Comparison of ENCODE assay signal across 9 cellular contexts in genomic region chr7:121313793-121314676, GRCh38. TPM values are rescaled to one million over a fixed set of nuclear protein-coding genes. Genes with fewer than 3 reads are reported as not detected.
A peak's percentile ranks its signal among the peaks of the same experiment; 100 is the strongest.
DNase-seq lines count a peak whose midpoint lies in the region; ATAC-seq and TF ChIP-seq lines count a peak whose summit lies in the region.
"Had no signal": no experiment of that assay in that cellular context is flagged by ENCODE, and none has a peak within 500 bp of the region (broad histone marks: within the 10 kb centered on the region; RNA-seq: fewer than 3 reads in every experiment).

No MANE protein-coding gene starts in this region.

- peaks cover 0 to 17% of the 10 kb centered on the region in 2 experiments; a peak in 2 of 4 replicates for H3K36me3 ChIP-seq in HCT116 (ENCODE audit: control insufficient read depth in 1 of 2, insufficient read depth in 2 of 2, low read length in 2 of 2)

- peaks cover 27 to 35% of the 10 kb centered on the region in 2 experiments for H3K4me1 ChIP-seq in HCT116 (ENCODE audit: control insufficient read depth in 1 of 2, insufficient read depth in 2 of 2, low read length in 2 of 2)

- H3K4me3 ChIP-seq in GM12864 (ENCODE audit: low read depth, low read length) (no peak overlapping the region; the same call in 1 of the 2 replicates), HCT116 (replicated peaks in 1 of 2; ENCODE audit: low read depth in 1 of 2, low read length in 2 of 2) (peak overlapping the region; percentile 18 to 36), astrocyte of the spinal cord (ENCODE audit: low read depth, low read length) (no peak overlapping the region)

- peak overlapping the region; percentile 51 for H3K9ac ChIP-seq in HCT116 (ENCODE audit: low read length)

- H3K4me2 ChIP-seq in HCT116 (ENCODE audit: low read length) = peak overlapping the region; percentile 65

- CTCF ChIA-PET in HCT116 (lab: Charles Lee) = interaction anchor here (1.1 kb wide), 1 partner anchor 151 kb away, joined by 3 read pairs; no protein-coding TSS in a partner anchor

- no peaks in the 10 kb centered on the region for H3K27me3 ChIP-seq in HCT116 (ENCODE audit: insufficient read depth, low read length)

- TF ChIP-seq CTCF in GM12864 (IDR thresholded peaks at IDR 0.05; ENCODE audit: low read depth, low read length, missing control alignments) = peak; percentile 11
- no peak for TF ChIP-seq CTCF in HCT116 (IDR thresholded peaks at IDR 0.05 in 2 of 3, conservative IDR thresholded peaks at IDR 0.05 in 1 of 3; ENCODE audit: borderline replicate concordance in 1 of 3, insufficient read depth in 1 of 3, low read depth in 2 of 3, low read length in 2 of 3)
- TF ChIP-seq CTCF in astrocyte of the spinal cord (IDR thresholded peaks at IDR 0.05; ENCODE audit: low read depth, low read length) = no peak

- BruUV-seq in HCT116 (replicated peaks; lab: Mats Ljungman, UMichigan) = no TSS peak

- intact Hi-C loops in HCT116 (cut with micrococcal nuclease) = loop anchor here (5.0 kb wide), 1 partner anchor 218 kb away; no protein-coding TSS in a partner anchor
- intact Hi-C loops in posterior vena cava (cut with DNase I) = no loop called here

- H2AFZ ChIP-seq in HCT116 (ENCODE audit: low read depth, low read length, poor library complexity, severe bottlenecking) = no peak overlapping the region

- H3K27ac ChIP-seq in HCT116 (ENCODE audit: low read depth, low read length) = peak overlapping the region; percentile 88

- H3K79me2 ChIP-seq in HCT116 (ENCODE audit: insufficient read depth, low read length) = no peaks in the 10 kb centered on the region

- H3K9me3 ChIP-seq in HCT116 (ENCODE audit: control insufficient read depth in 1 of 2, insufficient read depth in 1 of 2, low read depth in 1 of 2, low read length in 2 of 2) = peaks cover 0 to 9% of the 10 kb centered on the region in 2 experiments; a peak in 1 of 4 replicates

- H3K9me2 ChIP-seq in HCT116 (ENCODE audit: insufficient read depth) = no peaks in the 10 kb centered on the region

- no peaks in the 10 kb centered on the region for H4K20me1 ChIP-seq in HCT116 (ENCODE audit: insufficient read depth)

- peak; percentile 80 for ATAC-seq in HCT116

- RAD21 ChIA-PET in HCT116 (lab: Charles Lee; ENCODE audit: low non-redundant PET in 1 of 2, low total read pairs in 2 of 2, uncharacterized antibody in 2 of 2, unreplicated experiment in 2 of 2) = no interaction called here

- DNase-seq in GM12864 (ENCODE audit: low read depth) = peak; percentile 50
- DNase-seq in HCT116 (ENCODE audit: low read depth, low spot score) = peak; percentile 88
- DNase-seq in NCI-H1092 (lab: John Stamatoyannopoulos, UW) = peak; percentile 63
- peak; percentile 50 for DNase-seq in astrocyte of the spinal cord (ENCODE audit: low read depth, low spot score)
- peak; percentile 83 for DNase-seq in stromal cell of bone marrow (ENCODE audit: low read depth)
- no peak for DNase-seq in posterior vena cava (ENCODE audit: low spot score)
- DNase-seq in activated CD4-positive, alpha-beta T cell treated with anti-CD3 and anti-CD28 coated beads for 1 hour = no peak
- no peak for DNase-seq in NOMO-1 (lab: John Stamatoyannopoulos, UW; ENCODE audit: unreplicated experiment in 2 of 2)

- POLR2A ChIA-PET in HCT116 (lab: Charles Lee) = interaction anchor here (2.2 kb wide), 1 partner anchor 9 kb away, joined by 5 read pairs; no protein-coding TSS in a partner anchor

- no peak for TF ChIP-seq RAD21 in HCT116 (IDR thresholded peaks at IDR 0.05; ENCODE audit: low read depth)

- in situ Hi-C loops in astrocyte of the spinal cord (cut with HindIII; ENCODE audit: low sequenced_read_pairs) = no loop called here

- no peak for TF ChIP-seq POLR2A in HCT116 (IDR thresholded peaks at IDR 0.05; ENCODE audit: borderline replicate concordance, extremely low read depth, insufficient read depth, insufficient read length)

TF ChIP-seq in HCT116, 20 proteins besides CTCF, POLR2A, EP300 and RAD21:
- TF ChIP-seq ZNF274 (IDR thresholded peaks at IDR 0.05; ENCODE audit: low read depth, low read length) = no peak
- TF ChIP-seq, protein P1, sequence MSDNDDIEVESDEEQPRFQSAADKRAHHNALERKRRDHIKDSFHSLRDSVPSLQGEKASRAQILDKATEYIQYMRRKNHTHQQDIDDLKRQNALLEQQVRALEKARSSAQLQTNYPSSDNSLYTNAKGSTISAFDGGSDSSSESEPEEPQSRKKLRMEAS (IDR thresholded peaks at IDR 0.05) = peak; percentile 54
TF ChIP-seq in HCT116: peak in this region for 1.

RNA-seq across cellular contexts. Expression of gene WNT16, which starts 14.8 kb away (rescaled TPM):
- total RNA-seq in HCT116 (2021; ENCODE audit: unreplicated experiment) (152 TPM), posterior vena cava (not detected)
- polyA plus RNA-seq in HCT116 (2012) = 89.8 and 100 TPM in 2 replicates
- total RNA-seq: HT1080 had no signal

Comparison
In these comparisons a context has a peak if more than half of its experiments do, and no peak if none do; other contexts are left out.
1. DNase-seq: peak in GM12864 (single experiment), HCT116 (single experiment), NCI-H1092 (single experiment), astrocyte of the spinal cord (single experiment) and stromal cell of bone marrow (single experiment); none in posterior vena cava (single experiment), activated CD4-positive, alpha-beta T cell treated with anti-CD3 and anti-CD28 coated beads for 1 hour (single experiment) and NOMO-1 (0 of 2).
2. H3K4me3 ChIP-seq: peak in HCT116 (2 of 2); none in GM12864 (single experiment) and astrocyte of the spinal cord (single experiment).
3. RNA of gene WNT16, which starts 14.8 kb away (total RNA-seq): 152 TPM in HCT116 (single experiment); not detected in posterior vena cava; every median in the first group is over 100 times any median in the second.